Comparison of ENCODE assay signal across 38 cellular contexts in genomic region chr4:20391912-20392311, GRCh38.
"Had no signal": no experiment of that assay in that cellular context is flagged by ENCODE, and none has a peak within 500 bp of the region (broad histone marks: within the 10 kb centered on the region; RNA-seq: fewer than 3 reads in every experiment).

No MANE protein-coding gene starts in this region.

- H3K4me3 ChIP-seq: adrenal gland, ascending aorta, body of pancreas, breast epithelium, cardiac muscle cell had no signal

- H3K4me1 Mint-ChIP-seq: activated naive CD4-positive, alpha-beta T cell treated with anti-CD3 and anti-CD28 coated beads, Interleukin-2, amount 10 ng/mL, durations not matched to agents 7 days and 5 days; activated naive CD4-positive, alpha-beta T cell treated with anti-CD3 and anti-CD28 coated beads, Interleukin-2, amount 50 U/mL, for 24 hours; activated naive CD8-positive, alpha-beta T cell treated with anti-CD3 and anti-CD28 coated beads for 36 hours; activated naive CD8-positive, alpha-beta T cell treated with anti-CD3 and anti-CD28 coated beads, Interleukin-2, amount 10 ng/mL, durations not matched to agents 7 days and 5 days; activated naive CD8-positive, alpha-beta T cell treated with anti-CD3 and anti-CD28 coated beads, Interleukin-2, amount 50 U/mL, for 24 hours; activated T-helper 17 cell treated with anti-CD3 and anti-CD28 coated beads, Interleukin-2, amount 50 U/mL, for 72 hours; central memory CD8-positive, alpha-beta T cell had no signal

- H3K36me3 Mint-ChIP-seq: activated naive CD4-positive, alpha-beta T cell treated with anti-CD3 and anti-CD28 coated beads, Interleukin-2, amount 10 ng/mL, durations not matched to agents 7 days and 5 days; activated naive CD4-positive, alpha-beta T cell treated with anti-CD3 and anti-CD28 coated beads, Interleukin-2, amount 50 U/mL, for 24 hours; activated naive CD4-positive, alpha-beta T cell treated with anti-CD3 and anti-CD28 coated beads, Interleukin-2, amount 50 U/mL, for 72 hours; activated naive CD8-positive, alpha-beta T cell; activated naive CD8-positive, alpha-beta T cell treated with anti-CD3 and anti-CD28 coated beads for 36 hours; activated naive CD8-positive, alpha-beta T cell treated with anti-CD3 and anti-CD28 coated beads, Interleukin-2, amount 10 ng/mL, durations not matched to agents 7 days and 5 days; brain had no signal

- H3K36me3 ChIP-seq: adrenal gland, ascending aorta, brain microvascular endothelial cell, breast epithelium, cardiac muscle cell had no signal

- H3K27ac Mint-ChIP-seq: activated naive CD4-positive, alpha-beta T cell treated with anti-CD3 and anti-CD28 coated beads for 36 hours; activated naive CD4-positive, alpha-beta T cell treated with anti-CD3 and anti-CD28 coated beads, Interleukin-2, amount 10 ng/mL, durations not matched to agents 7 days and 5 days; activated naive CD4-positive, alpha-beta T cell treated with anti-CD3 and anti-CD28 coated beads, Interleukin-2, amount 50 U/mL, for 24 hours; activated naive CD4-positive, alpha-beta T cell treated with anti-CD3 and anti-CD28 coated beads, Interleukin-2, amount 50 U/mL, for 72 hours; activated naive CD8-positive, alpha-beta T cell; activated naive CD8-positive, alpha-beta T cell treated with anti-CD3 and anti-CD28 coated beads for 36 hours; activated naive CD8-positive, alpha-beta T cell treated with anti-CD3 and anti-CD28 coated beads, Interleukin-2, amount 10 ng/mL, durations not matched to agents 7 days and 5 days; activated naive CD8-positive, alpha-beta T cell treated with anti-CD3 and anti-CD28 coated beads, Interleukin-2, amount 50 U/mL, for 24 hours; activated T-cell treated with anti-CD3 and anti-CD28 coated beads, Interleukin-2, amount 50 U/mL, for 24 hours; activated T-cell treated with anti-CD3 and anti-CD28 coated beads, Interleukin-2, amount 50 U/mL, for 72 hours; activated T-helper 1 cell treated with anti-CD3 and anti-CD28 coated beads, Interleukin-12 subunit alpha, Interleukin-12 subunit beta, Interleukin-2, Interleukin-4 antibody, amounts not matched to agents 30 ng/mL and 10 ng/mL and 1 ng/mL, durations not matched to agents 14 hours and 24 hours and 36 hours; activated T-helper 17 cell treated with anti-CD3 and anti-CD28 coated beads, Interleukin-2, amount 50 U/mL, for 72 hours; activated T-helper 2 cell treated with anti-CD3 and anti-CD28 coated beads, Interferon-gamma antibody, Interleukin-2, Interleukin-4, amounts not matched to agents 10 μg/mL and 5 μg/mL and 100 μg/mL, durations not matched to agents 14 hours and 24 hours and 36 hours; brain had no signal

- H3K27ac ChIP-seq: adrenal gland, ascending aorta, body of pancreas, brain microvascular endothelial cell, breast epithelium, cardiac muscle cell had no signal

- H3K27me3 ChIP-seq: adrenal gland, ascending aorta, brain microvascular endothelial cell, breast epithelium, cardiac muscle cell had no signal

- H3K27me3 Mint-ChIP-seq: activated naive CD4-positive, alpha-beta T cell treated with anti-CD3 and anti-CD28 coated beads, Interleukin-2, amount 10 ng/mL, durations not matched to agents 7 days and 5 days; activated naive CD4-positive, alpha-beta T cell treated with anti-CD3 and anti-CD28 coated beads, Interleukin-2, amount 50 U/mL, for 24 hours; activated naive CD8-positive, alpha-beta T cell treated with anti-CD3 and anti-CD28 coated beads, Interleukin-2, amount 10 ng/mL, durations not matched to agents 7 days and 5 days; activated naive CD8-positive, alpha-beta T cell treated with anti-CD3 and anti-CD28 coated beads, Interleukin-2, amount 50 U/mL, for 24 hours; activated T-cell treated with anti-CD3 and anti-CD28 coated beads, Interleukin-2, amount 50 U/mL, for 24 hours; activated T-helper 17 cell treated with anti-CD3 and anti-CD28 coated beads, Interleukin-2, amount 50 U/mL, for 72 hours; brain; central memory CD8-positive, alpha-beta T cell had no signal

- H3K4me3 Mint-ChIP-seq: activated naive CD4-positive, alpha-beta T cell treated with anti-CD3 and anti-CD28 coated beads for 36 hours; activated naive CD4-positive, alpha-beta T cell treated with anti-CD3 and anti-CD28 coated beads, Interleukin-2, amount 10 ng/mL, durations not matched to agents 7 days and 5 days; activated naive CD4-positive, alpha-beta T cell treated with anti-CD3 and anti-CD28 coated beads, Interleukin-2, amount 50 U/mL, for 24 hours; activated naive CD8-positive, alpha-beta T cell; activated naive CD8-positive, alpha-beta T cell treated with anti-CD3 and anti-CD28 coated beads for 36 hours; activated naive CD8-positive, alpha-beta T cell treated with anti-CD3 and anti-CD28 coated beads, Interleukin-2, amount 10 ng/mL, durations not matched to agents 7 days and 5 days; activated naive CD8-positive, alpha-beta T cell treated with anti-CD3 and anti-CD28 coated beads, Interleukin-2, amount 50 U/mL, for 24 hours; activated T-cell treated with anti-CD3 and anti-CD28 coated beads, Interleukin-2, amount 50 U/mL, for 24 hours; activated T-cell treated with anti-CD3 and anti-CD28 coated beads, Interleukin-2, amount 50 U/mL, for 4 hours; activated T-cell treated with anti-CD3 and anti-CD28 coated beads, Interleukin-2, amount 50 U/mL, for 72 hours; activated T-helper 1 cell treated with anti-CD3 and anti-CD28 coated beads, Interleukin-12 subunit alpha, Interleukin-12 subunit beta, Interleukin-2, Interleukin-4 antibody, amounts not matched to agents 30 ng/mL and 10 ng/mL and 1 ng/mL, durations not matched to agents 14 hours and 24 hours and 36 hours; activated T-helper 17 cell treated with anti-CD3 and anti-CD28 coated beads, Interleukin-2, amount 50 U/mL, for 72 hours; brain; central memory CD8-positive, alpha-beta T cell had no signal

- DNase-seq: activated effector memory CD4-positive, alpha-beta T cell treated with anti-CD3 and anti-CD28 coated beads, Interleukin-2, amount 50 U/mL, for 16 hours; activated effector memory CD4-positive, alpha-beta T cell treated with Interleukin-2 at 50 U/mL for 16 hours; activated gamma-delta T cell; activated gamma-delta T cell treated with Interleukin-2 at 50 U/mL for 16 hours; activated naive CD4-positive, alpha-beta T cell; activated naive CD4-positive, alpha-beta T cell treated with anti-CD3 and anti-CD28 coated beads for 36 hours; activated naive CD4-positive, alpha-beta T cell treated with anti-CD3 and anti-CD28 coated beads, Interleukin-2, amount 10 ng/mL, durations not matched to agents 7 days and 5 days; activated naive CD4-positive, alpha-beta T cell treated with anti-CD3 and anti-CD28 coated beads, Interleukin-2, amount 50 U/mL, for 16 hours; activated naive CD4-positive, alpha-beta T cell treated with Interleukin-2 at 50 U/mL for 16 hours; activated naive CD8-positive, alpha-beta T cell treated with anti-CD3 and anti-CD28 coated beads for 36 hours; activated naive CD8-positive, alpha-beta T cell treated with anti-CD3 and anti-CD28 coated beads, Interleukin-2, amount 10 ng/mL, durations not matched to agents 7 days and 5 days; activated naive CD8-positive, alpha-beta T cell treated with anti-CD3 and anti-CD28 coated beads, Interleukin-2, amount 50 U/mL, for 24 hours; activated T-cell treated with anti-CD3 and anti-CD28 coated beads, Interleukin-2, amount 50 U/mL, for 1 hour; activated T-cell treated with anti-CD3 and anti-CD28 coated beads, Interleukin-2, amount 50 U/mL, for 24 hours; activated T-cell treated with anti-CD3 and anti-CD28 coated beads, Interleukin-2, amount 50 U/mL, for 4 hours; activated T-cell treated with anti-CD3 and anti-CD28 coated beads, Interleukin-2, amount 50 U/mL, for 48 hours; activated T-cell treated with anti-CD3 and anti-CD28 coated beads, Interleukin-2, amount 50 U/mL, for 72 hours; adrenal gland; amniotic stem cell; amygdala; anterior cingulate cortex; aorta; body of pancreas; caudate nucleus; central memory CD4-positive, alpha-beta T cell; cerebellar nuclear complex had no signal

- H3K9me3 ChIP-seq: adrenal gland, ascending aorta, body of pancreas, breast epithelium had no signal

- H3K4me1 ChIP-seq: ascending aorta, body of pancreas, breast epithelium had no signal

- H3K9me3 Mint-ChIP-seq: activated naive CD4-positive, alpha-beta T cell treated with anti-CD3 and anti-CD28 coated beads for 36 hours; activated naive CD4-positive, alpha-beta T cell treated with anti-CD3 and anti-CD28 coated beads, Interleukin-2, amount 10 ng/mL, durations not matched to agents 7 days and 5 days; activated naive CD4-positive, alpha-beta T cell treated with anti-CD3 and anti-CD28 coated beads, Interleukin-2, amount 50 U/mL, for 24 hours; activated naive CD4-positive, alpha-beta T cell treated with anti-CD3 and anti-CD28 coated beads, Interleukin-2, amount 50 U/mL, for 72 hours; activated naive CD8-positive, alpha-beta T cell treated with anti-CD3 and anti-CD28 coated beads for 36 hours; activated naive CD8-positive, alpha-beta T cell treated with anti-CD3 and anti-CD28 coated beads, Interleukin-2, amount 10 ng/mL, durations not matched to agents 7 days and 5 days; activated naive CD8-positive, alpha-beta T cell treated with anti-CD3 and anti-CD28 coated beads, Interleukin-2, amount 50 U/mL, for 24 hours; activated T-cell treated with anti-CD3 and anti-CD28 coated beads, Interleukin-2, amount 50 U/mL, for 24 hours; activated T-cell treated with anti-CD3 and anti-CD28 coated beads, Interleukin-2, amount 50 U/mL, for 4 hours; activated T-cell treated with anti-CD3 and anti-CD28 coated beads, Interleukin-2, amount 50 U/mL, for 72 hours; activated T-helper 1 cell treated with anti-CD3 and anti-CD28 coated beads, Interleukin-12 subunit alpha, Interleukin-12 subunit beta, Interleukin-2, Interleukin-4 antibody, amounts not matched to agents 30 ng/mL and 10 ng/mL and 1 ng/mL, durations not matched to agents 14 hours and 24 hours and 36 hours; activated T-helper 17 cell treated with anti-CD3 and anti-CD28 coated beads, Interleukin-2, amount 50 U/mL, for 72 hours; activated T-helper 2 cell treated with anti-CD3 and anti-CD28 coated beads, Interferon-gamma antibody, Interleukin-2, Interleukin-4, amounts not matched to agents 10 μg/mL and 5 μg/mL and 100 μg/mL, durations not matched to agents 14 hours and 24 hours and 36 hours; brain; central memory CD8-positive, alpha-beta T cell had no signal

- ATAC-seq: activated naive CD4-positive, alpha-beta T cell treated with anti-CD3 and anti-CD28 coated beads, Interleukin-2, amount 50 U/mL, for 72 hours; activated naive CD8-positive, alpha-beta T cell treated with anti-CD3 and anti-CD28 coated beads, Interleukin-2, amount 50 U/mL, for 24 hours; activated T-cell treated with anti-CD3 and anti-CD28 coated beads, Interleukin-2, amount 50 U/mL, for 4 hours; activated T-cell treated with anti-CD3 and anti-CD28 coated beads, Interleukin-2, amount 50 U/mL, for 72 hours; activated T-helper 17 cell treated with anti-CD3 and anti-CD28 coated beads, Interleukin-2, amount 50 U/mL, for 72 hours; body of pancreas had no signal
